In genomic region chrX:106649523-106650428, GRCh38 we compare ENCODE assay signal across 14 cellular contexts. TPM values are rescaled to one million over a fixed set of nuclear protein-coding genes. Genes with fewer than 3 reads are reported as not detected.
DNase-seq lines count a peak whose midpoint lies in the region; ATAC-seq and TF ChIP-seq lines count a peak whose summit lies in the region.
"Had no signal": no experiment of that assay in that cellular context is flagged by ENCODE, and none has a peak within 500 bp of the region (broad histone marks: within the 10 kb centered on the region; RNA-seq: fewer than 3 reads in every experiment).

No MANE protein-coding gene starts in this region.

- no peak for TF ChIP-seq CTCF in GM13977 (IDR thresholded peaks at IDR 0.05; ENCODE audit: extremely low read depth, insufficient read depth, missing control alignments)
- TF ChIP-seq CTCF in lower lobe of right lung (IDR thresholded peaks at IDR 0.05), result no peak
- TF ChIP-seq CTCF in PC-3 (conservative IDR thresholded peaks at IDR 0.05; ENCODE audit: low read depth, low read length), result no peak

- no peaks in the 10 kb centered on the region for H3K9me3 ChIP-seq in lower lobe of right lung
- H3K9me3 ChIP-seq in PC-3 (ENCODE audit: low read length), result no peaks in the 10 kb centered on the region
- H3K9me3 ChIP-seq: BLaER1 had no signal

- POLR2A ChIA-PET in PC-3 (lab: Charles Lee; ENCODE audit: unreplicated experiment), result no interaction called here

- no peaks in the 10 kb centered on the region for H3K36me3 ChIP-seq in lower lobe of right lung
- H3K36me3 ChIP-seq in PC-3 (ENCODE audit: low read depth, low read length), result no peaks in the 10 kb centered on the region
- H3K36me3 ChIP-seq: BLaER1 had no signal

- no peaks in the 10 kb centered on the region for H3K27me3 ChIP-seq in lower lobe of right lung (ENCODE audit: low read depth)
- no peaks in the 10 kb centered on the region for H3K27me3 ChIP-seq in PC-3 (ENCODE audit: low read length)

- no peak overlapping the region for H2AFZ ChIP-seq in PC-3 (ENCODE audit: low read length)

- intact Hi-C loops in lower lobe of right lung (cut with DNase I), result no loop called here
- intact Hi-C loops in PC-3 (cut with micrococcal nuclease), result no loop called here

- no peaks in the 10 kb centered on the region for H3F3A ChIP-seq in PC-3 (ENCODE audit: low read length, unreplicated experiment)

- H3K9ac ChIP-seq in PC-3 (ENCODE audit: low read length), result no peak overlapping the region
- H3K9ac ChIP-seq: BLaER1 had no signal

- H4K20me1 ChIP-seq in PC-3 (ENCODE audit: low read length), result no peaks in the 10 kb centered on the region
- H4K20me1 ChIP-seq: BLaER1 had no signal

- BruUV-seq in PC-3 (replicated peaks; lab: Mats Ljungman, UMichigan), result no TSS peak

- CTCF ChIA-PET in PC-3 (lab: Charles Lee), result no interaction called here

- in situ Hi-C loops in GM13977 (cut with MboI; ENCODE audit: low pct_unique_long_range_greater_than_20kb, low sequenced_read_pairs, unreplicated experiment), result no loop called here

- ATAC-seq in GM19397 (IDR thresholded peaks at IDR 0.05; ENCODE audit: unreplicated experiment) (peak; percentile 96), HG02870 (IDR thresholded peaks at IDR 0.05; ENCODE audit: unreplicated experiment) (peak; percentile 98), HG03565 (IDR thresholded peaks at IDR 0.05; ENCODE audit: unreplicated experiment) (peak; percentile 92), lower lobe of right lung (no peak), PC-3 (no peak)

- no peak overlapping the region for H3K27ac ChIP-seq in lower lobe of right lung
- no peak overlapping the region for H3K27ac ChIP-seq in PC-3 (ENCODE audit: low read length)
- H3K27ac ChIP-seq: BLaER1, epithelial cell of prostate had no signal

- no peaks in the 10 kb centered on the region for H3K9me2 ChIP-seq in PC-3 (replicated peaks; ENCODE audit: low read length)

- H3K4me1 ChIP-seq in lower lobe of right lung (no peaks in the 10 kb centered on the region), PC-3 (ENCODE audit: insufficient read depth, low read length) (no peaks in the 10 kb centered on the region)
- H3K4me1 ChIP-seq: BLaER1 had no signal

- H3K79me2 ChIP-seq in PC-3 (ENCODE audit: low read length), result no peaks in the 10 kb centered on the region

- H3K4me3 ChIP-seq in lower lobe of right lung, result no peak overlapping the region
- H3K4me3 ChIP-seq in PC-3 (ENCODE audit: low read length), result no peak overlapping the region
- H3K4me3 ChIP-seq: BLaER1 had no signal

- H3K4me2 ChIP-seq in PC-3 (ENCODE audit: low read length), result no peak overlapping the region
- H3K4me2 ChIP-seq: BLaER1 had no signal

- DNase-seq in GM13977 (ENCODE audit: low spot score) (peak; percentile 3), NCI-H1417 treated with DMSO at 0.1 percent for 48 hours (lab: John Stamatoyannopoulos, UW) (no peak), lower lobe of right lung (no peak), COLO829 (ENCODE audit: low spot score) (no peak), PC-3 (no peak)
- DNase-seq: activated CD4-positive, alpha-beta memory T cell treated with anti-CD3 and anti-CD28 coated beads for 36 hours; naive B cell; SIG-M5; stimulated activated CD4-positive, alpha-beta T cell treated with anti-CD3 and anti-CD28 coated beads, Interleukin-12 subunit alpha, Interleukin-12 subunit beta, amount 100 ng/mL, for 4 hours had no signal

RNA-seq across cellular contexts. Expression of gene RADX, which starts 38.0 kb away (rescaled TPM):
- total RNA-seq in lower lobe of right lung (3.7 TPM), PC-3 (2014; rRNA removed) (0.18 TPM in 1 of 2 replicates, not detected in the other)

Comparison
In these comparisons a context has a peak if more than half of its experiments do, and no peak if none do; other contexts are left out.
1. ATAC-seq: peak in GM19397 (single experiment), HG02870 (single experiment) and HG03565 (single experiment); none in lower lobe of right lung (0 of 2) and PC-3 (single experiment).